ENCODE assay signal across 20 cellular contexts in the genomic region with DNA sequence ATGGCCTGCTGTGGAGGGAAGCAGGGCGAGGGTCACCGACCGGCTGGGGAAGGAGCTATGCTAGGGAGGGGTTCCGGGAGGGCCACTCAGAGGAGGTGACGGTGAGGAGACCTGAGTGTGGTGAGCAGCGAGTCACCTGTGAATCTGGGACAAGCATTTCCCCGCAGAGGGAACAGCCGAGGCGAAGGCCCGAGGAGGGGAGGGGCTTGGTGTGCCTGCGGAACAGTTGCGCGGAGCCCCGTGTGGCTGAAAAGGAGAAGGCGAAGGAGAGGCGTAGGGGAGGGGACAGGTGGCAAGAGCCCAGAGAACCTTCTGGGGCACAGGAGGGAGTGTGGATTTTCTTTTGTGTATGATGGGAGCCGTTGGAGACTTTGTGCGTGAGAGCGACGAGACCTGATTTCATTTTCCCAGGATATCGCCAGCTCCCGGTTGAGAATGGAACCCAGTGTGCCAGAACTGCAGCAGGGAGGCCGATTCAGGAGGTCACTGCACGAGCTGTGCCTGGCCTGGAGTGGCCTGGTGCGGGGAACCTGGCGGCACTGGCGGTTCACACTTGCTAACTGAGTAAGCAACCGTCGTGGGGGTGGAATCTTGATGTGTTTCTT.
"Had no signal": no experiment of that assay in that cellular context is flagged by ENCODE, and none has a peak within 500 bp of the region (broad histone marks: within the 10 kb centered on the region; RNA-seq: fewer than 3 reads in every experiment).

No MANE protein-coding gene starts in this region.

- H3K4me1 ChIP-seq: testis, uterus had no signal

- H3K4me3 ChIP-seq: cardiac muscle cell, heart right ventricle, testis, uterus had no signal

- H3K9me3 ChIP-seq: heart right ventricle, testis, uterus had no signal

- H3K27ac ChIP-seq: cardiac muscle cell, heart right ventricle, testis, uterus had no signal

- DNase-seq: activated B cell treated with CpG ODN at 0.5 μM for 24 hours; activated CD4-positive, alpha-beta memory T cell treated with anti-CD3 and anti-CD28 coated beads, Interleukin-2, amount 10 ng/mL, durations not matched to agents 7 days and 5 days; activated CD4-positive, alpha-beta T cell treated with anti-CD3 and anti-CD28 coated beads for 4 hours; activated effector memory CD4-positive, alpha-beta T cell treated with Interleukin-2 at 50 U/mL for 16 hours; activated naive CD4-positive, alpha-beta T cell treated with anti-CD3 and anti-CD28 coated beads for 36 hours; activated T-cell treated with anti-CD3 and anti-CD28 coated beads, Interleukin-2, amount 50 U/mL, for 72 hours; effector CD4-positive, alpha-beta T cell; erythroblast; foreskin fibroblast; heart right ventricle; naive B cell; small intestine; stimulated activated CD4-positive, alpha-beta T cell treated with anti-CD3 and anti-CD28 coated beads, Interleukin-2, amount 100 ng/mL, for 24 hours; T-helper 1 cell; testis; trophoblast cell; uterus had no signal

- H3K36me3 ChIP-seq: cardiac muscle cell, heart right ventricle, uterus had no signal

- H3K27me3 ChIP-seq: testis, uterus had no signal

- ATAC-seq: activated T-cell treated with anti-CD3 and anti-CD28 coated beads, Interleukin-2, amount 50 U/mL, for 72 hours; heart right ventricle; sciatic nerve; stimulated activated effector memory CD8-positive, alpha-beta T cell treated with anti-CD3 and anti-CD28 coated beads, Interleukin-12 subunit alpha, Interleukin-12 subunit beta, amount 100 ng/mL, for 72 hours had no signal

- FAIRE-seq: small intestine had no signal
